Comparison of ENCODE assay signal across 10 cellular contexts in the genomic region with DNA sequence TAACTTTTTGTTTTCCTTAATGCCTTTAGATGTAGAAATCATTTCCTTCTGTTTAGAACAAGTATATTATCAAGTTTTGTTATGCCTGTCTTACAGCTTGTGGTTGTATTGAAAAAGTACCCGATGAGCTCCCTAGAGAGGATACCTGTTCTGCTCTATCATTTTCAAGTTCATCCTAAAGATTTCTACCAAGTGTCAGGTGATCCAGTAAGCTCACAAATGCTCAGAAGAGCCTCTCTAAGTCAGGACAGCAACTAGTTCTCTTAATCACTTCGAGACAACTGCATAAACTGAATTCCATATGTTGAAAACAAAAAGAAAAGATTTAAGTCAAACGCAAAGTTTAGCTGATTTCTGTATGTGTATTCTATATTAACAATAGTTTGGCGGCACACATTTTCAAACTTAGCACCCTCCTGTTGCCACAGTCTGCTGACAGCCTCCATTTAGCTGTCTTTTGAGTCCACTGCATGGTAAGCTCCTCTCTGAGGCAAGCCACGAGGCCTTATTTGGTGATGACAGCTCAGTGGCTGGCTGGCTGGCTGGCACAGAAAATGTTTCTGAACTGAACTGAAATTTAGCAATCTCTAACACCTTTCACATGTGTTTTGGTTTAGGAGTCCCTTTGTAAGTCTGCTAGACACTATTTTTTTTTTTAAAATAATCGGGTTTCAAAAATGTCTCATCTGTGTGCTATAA. TPM values are rescaled to one million over a fixed set of nuclear protein-coding genes. Genes with fewer than 3 reads are reported as not detected.
DNase-seq lines count a peak whose midpoint lies in the region; ATAC-seq and TF ChIP-seq lines count a peak whose summit lies in the region.
"Had no signal": no experiment of that assay in that cellular context is flagged by ENCODE, and none has a peak within 500 bp of the region (broad histone marks: within the 10 kb centered on the region; RNA-seq: fewer than 3 reads in every experiment).

No MANE protein-coding gene starts in this region.

- DNase-seq in GM04503 (ENCODE audit: low read depth) = peak; percentile 27
- peak in 1 of 2 donors; percentile 74 for DNase-seq in ascending aorta (ENCODE audit: low spot score in 2 of 2)
- peak; percentile 32 for DNase-seq in left cardiac atrium
- DNase-seq in stomach = no peak
- DNase-seq in stimulated activated CD4-positive, alpha-beta T cell treated with anti-CD3 and anti-CD28 coated beads, Interleukin-4, amount 100 ng/mL, for 1 hour = no peak
- no peak for DNase-seq in BE2C
- DNase-seq in stimulated activated naive CD8-positive, alpha-beta T cell treated with anti-CD3 and anti-CD28 coated beads, Interleukin-15, amount 100 ng/mL, for 72 hours = no peak
- DNase-seq: NCI-H510A, T-cell had no signal

- intact Hi-C loops in ascending aorta (cut with DNase I) = loop anchor here (5.0 kb wide), 1 partner anchor 58 kb away; a partner anchor contains a TSS
- intact Hi-C loops in left cardiac atrium (cut with DNase I) = no loop called here
- intact Hi-C loops in stomach (cut with DNase I; ENCODE audit: low total_unique reads) = no loop called here

- no peak overlapping the region for H3K4me3 Mint-ChIP-seq in stimulated activated naive CD8-positive, alpha-beta T cell treated with anti-CD3 and anti-CD28 coated beads, Interleukin-15, amount 100 ng/mL, for 72 hours
- H3K4me3 Mint-ChIP-seq: T-cell had no signal

- H3K27me3 ChIP-seq in ascending aorta (no peaks in the 10 kb centered on the region), stomach (no peaks in the 10 kb centered on the region), BE2C (no peaks in the 10 kb centered on the region)

- H3K27ac ChIP-seq in ascending aorta (peak overlapping the region; percentile 8 to 42), stomach (peak overlapping the region; percentile 46 to 77 (median 68))

- H3K27me3 Mint-ChIP-seq in stimulated activated naive CD8-positive, alpha-beta T cell treated with anti-CD3 and anti-CD28 coated beads, Interleukin-15, amount 100 ng/mL, for 72 hours = no peaks in the 10 kb centered on the region
- H3K27me3 Mint-ChIP-seq: T-cell had no signal

- TF ChIP-seq POLR2A in stomach (IDR thresholded peaks at IDR 0.05) = no peak

- TF ChIP-seq CTCF in ascending aorta (IDR thresholded peaks at IDR 0.05) = no peak
- peak in 1 of 7 experiments; percentile 9 for TF ChIP-seq CTCF in stomach (IDR thresholded peaks at IDR 0.05)
- no peak for TF ChIP-seq CTCF in BE2C (IDR thresholded peaks at IDR 0.05; ENCODE audit: low read depth, low read length)

- no peaks in the 10 kb centered on the region for H3K9me3 Mint-ChIP-seq in stimulated activated naive CD8-positive, alpha-beta T cell treated with anti-CD3 and anti-CD28 coated beads, Interleukin-15, amount 100 ng/mL, for 72 hours

- H3K27ac Mint-ChIP-seq in stimulated activated naive CD8-positive, alpha-beta T cell treated with anti-CD3 and anti-CD28 coated beads, Interleukin-15, amount 100 ng/mL, for 72 hours = no peak overlapping the region
- H3K27ac Mint-ChIP-seq: T-cell had no signal

- H3K36me3 ChIP-seq in ascending aorta (no peaks in the 10 kb centered on the region), stomach (no peaks in the 10 kb centered on the region), BE2C (no peaks in the 10 kb centered on the region)

- H3K4me3 ChIP-seq in ascending aorta (no peak overlapping the region), stomach (no peak overlapping the region), BE2C (ENCODE audit: low read depth, low read length) (no peak overlapping the region)

- H3K4me1 Mint-ChIP-seq in stimulated activated naive CD8-positive, alpha-beta T cell treated with anti-CD3 and anti-CD28 coated beads, Interleukin-15, amount 100 ng/mL, for 72 hours = no peaks in the 10 kb centered on the region
- H3K4me1 Mint-ChIP-seq: T-cell had no signal

- WGBS in stomach, 5 donors = 62 to 75% (median 63%) methylated on average over 6 of the region's 6 CpGs

- TF ChIP-seq EP300 in stomach (IDR thresholded peaks at IDR 0.05) = no peak

- ATAC-seq in left cardiac atrium (peak; percentile 87 to 91), GM18511 (IDR thresholded peaks at IDR 0.05; ENCODE audit: unreplicated experiment) (no peak)
- ATAC-seq in stimulated activated naive CD8-positive, alpha-beta T cell treated with anti-CD3 and anti-CD28 coated beads, Interleukin-15, amount 100 ng/mL, for 72 hours = no peak
- ATAC-seq: T-cell had no signal

- H3K9me3 ChIP-seq in ascending aorta (no peaks in the 10 kb centered on the region), stomach (no peaks in the 10 kb centered on the region), BE2C (no peaks in the 10 kb centered on the region)

- H3K4me1 ChIP-seq in ascending aorta (peaks cover 3 to 6% of the 10 kb centered on the region in 2 donors), stomach (peaks cover 0 to 25% (median 14%) of the 10 kb centered on the region in 4 donors), BE2C (peaks cover 8% of the 10 kb centered on the region)

RNA-seq across cellular contexts. Expression of a gene that starts 59.4 kb away (rescaled TPM):
- total RNA-seq in ascending aorta (16.6 TPM), left cardiac atrium (10 to 100 TPM; 37.4 to 44.1 TPM), stomach (100 to 1,000 TPM in 3 of 5 donors, 10 to 100 TPM in 2; 45.9 to 344 (median 103) TPM)
- 1 to 10 TPM; 4.5 to 7.9 (median 5.6) TPM for polyA plus RNA-seq in stomach
- 5.1 TPM for polyA plus RNA-seq in BE2C (2012; ENCODE audit: insufficient read depth, insufficient read length, low read depth)

Comparison
In these comparisons a context has a peak if more than half of its experiments do, and no peak if none do; other contexts are left out.
1. DNase-seq: peak in GM04503 (single experiment) and left cardiac atrium (single experiment); none in stomach (single experiment), stimulated activated CD4-positive, alpha-beta T cell treated with anti-CD3 and anti-CD28 coated beads, Interleukin-4, amount 100 ng/mL, for 1 hour (single experiment), BE2C (single experiment) and stimulated activated naive CD8-positive, alpha-beta T cell treated with anti-CD3 and anti-CD28 coated beads, Interleukin-15, amount 100 ng/mL, for 72 hours (0 of 2).
2. ATAC-seq: peak in left cardiac atrium (2 of 2); none in GM18511 (single experiment) and stimulated activated naive CD8-positive, alpha-beta T cell treated with anti-CD3 and anti-CD28 coated beads, Interleukin-15, amount 100 ng/mL, for 72 hours (single experiment).